Comparison of ENCODE assay signal across 8 cellular contexts in the genomic region with DNA sequence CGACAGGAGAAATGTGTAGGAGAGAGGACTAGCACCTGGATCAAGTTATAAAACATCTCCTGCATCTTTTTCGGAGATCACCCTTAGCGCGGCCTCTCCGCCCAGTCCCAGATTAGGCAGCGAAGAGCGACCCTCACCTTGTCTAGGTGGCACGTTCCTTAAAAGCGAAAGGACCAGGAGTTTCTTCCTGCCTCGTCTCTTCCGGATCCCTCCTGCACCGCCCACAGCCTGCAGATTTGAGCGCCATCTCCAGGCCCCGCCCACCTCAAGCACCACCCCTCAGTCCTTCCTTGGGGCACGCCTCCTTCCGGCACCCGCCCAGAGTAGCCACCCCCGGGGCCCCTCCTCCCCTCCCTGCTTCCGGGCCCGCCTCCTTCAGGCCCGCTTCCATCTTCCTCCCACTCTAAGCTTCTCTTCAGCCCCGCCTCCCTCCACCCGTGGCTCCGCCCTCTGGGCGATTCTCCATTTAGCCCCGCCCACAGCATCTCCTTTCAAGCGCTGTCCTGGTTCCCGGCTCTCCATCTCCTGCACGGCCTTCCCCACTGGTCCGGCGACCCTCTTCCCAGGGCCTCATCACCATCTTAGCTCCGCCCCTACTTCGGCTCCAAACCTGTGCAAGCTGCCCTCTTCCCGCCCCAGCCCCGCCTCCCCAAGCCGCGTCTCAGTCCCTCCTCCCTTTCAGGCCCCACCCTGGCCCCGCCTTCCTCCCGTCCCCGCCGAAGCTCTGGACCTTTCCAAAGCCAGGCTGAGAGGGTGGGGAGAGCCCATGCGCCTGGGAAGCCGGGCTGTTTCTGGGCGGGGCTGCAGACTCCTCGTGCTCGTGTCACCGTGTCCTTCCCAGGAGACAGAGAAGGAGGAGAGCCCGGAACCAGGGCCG. TPM values are rescaled to one million over a fixed set of nuclear protein-coding genes. Genes with fewer than 3 reads are reported as not detected.
A peak's percentile ranks its signal among the peaks of the same experiment; 100 is the strongest.
DNase-seq lines count a peak whose midpoint lies in the region; ATAC-seq and TF ChIP-seq lines count a peak whose summit lies in the region.

No MANE protein-coding gene starts in this region.

- peak overlapping the region; percentile 91 for H3K4me3 Mint-ChIP-seq in activated T-helper 2 cell treated with anti-CD3 and anti-CD28 coated beads, Interferon-gamma antibody, Interleukin-2, Interleukin-4, amounts not matched to agents 10 μg/mL and 5 μg/mL and 100 μg/mL, durations not matched to agents 14 hours and 24 hours and 36 hours (ENCODE audit: low read depth)
- H3K4me3 Mint-ChIP-seq in naive thymus-derived CD4-positive, alpha-beta T cell = peak overlapping the region; percentile 87 to 99 (median 96)
- H3K4me3 Mint-ChIP-seq in stimulated activated memory B cell treated with anti-CD40 and anti-IgM and Interleukin-4, amounts not matched to agents 10 μg/mL and 1 μg/mL and 100 μg/mL, for 72 hours = peak overlapping the region; percentile 97

- intact Hi-C loops in activated T-helper 2 cell treated with anti-CD3 and anti-CD28 coated beads, Interferon-gamma antibody, Interleukin-2, Interleukin-4, amounts not matched to agents 10 μg/mL and 5 μg/mL and 100 μg/mL, durations not matched to agents 14 hours and 24 hours and 36 hours (cut with micrococcal nuclease) = loop anchor here (1.0 to 10.0 kb wide), 6 partner anchors 119 to 1782 kb away; partner anchors contain the start of genes CHMP4B, DYNLRB1, E2F1 and EIF2S2
- intact Hi-C loops in naive thymus-derived CD4-positive, alpha-beta T cell (cut with micrococcal nuclease) = loop anchor here (1.0 to 10.0 kb wide), 23 partner anchors 30 to 1962 kb away; partner anchors contain the start of genes ACTL10 (in 2 of the 2), CHMP4B (in 2 of the 2), EIF2S2 (in 2 of the 2) and PIGU (in 2 of the 2)

- peaks cover 42% of the 10 kb centered on the region for H3K4me1 Mint-ChIP-seq in activated T-helper 2 cell treated with anti-CD3 and anti-CD28 coated beads, Interferon-gamma antibody, Interleukin-2, Interleukin-4, amounts not matched to agents 10 μg/mL and 5 μg/mL and 100 μg/mL, durations not matched to agents 14 hours and 24 hours and 36 hours (ENCODE audit: low read depth)
- peaks cover 45 to 70% (median 61%) of the 10 kb centered on the region in 7 donors for H3K4me1 Mint-ChIP-seq in naive thymus-derived CD4-positive, alpha-beta T cell
- H3K4me1 Mint-ChIP-seq in stimulated activated memory B cell treated with anti-CD40 and anti-IgM and Interleukin-4, amounts not matched to agents 10 μg/mL and 1 μg/mL and 100 μg/mL, for 72 hours = peaks cover 59% of the 10 kb centered on the region

- TF ChIP-seq CTCF in LNCaP clone FGC (IDR thresholded peaks at IDR 0.05; ENCODE audit: control insufficient read depth, extremely low read depth, insufficient read depth) = no peak
- TF ChIP-seq CTCF in fibroblast of lung (conservative IDR thresholded peaks at IDR 0.05 in 1 of 2, IDR thresholded peaks at IDR 0.05 in 1 of 2; ENCODE audit: low read depth in 1 of 2, low read length in 2 of 2) = no peak

- peak; percentile 91 for ATAC-seq in naive thymus-derived CD4-positive, alpha-beta T cell
- peak; percentile 94 for ATAC-seq in stimulated activated memory B cell treated with anti-CD40 and anti-IgM and Interleukin-4, amounts not matched to agents 10 μg/mL and 1 μg/mL and 100 μg/mL, for 72 hours

- H2AFZ ChIP-seq in fibroblast of lung (ENCODE audit: low read length) = peak overlapping the region; percentile 95

- H3K4me3 ChIP-seq in LNCaP clone FGC (ENCODE audit: low read depth, low read length) (peak overlapping the region; percentile 87), fibroblast of lung (replicated peaks in 1 of 4; ENCODE audit: control extremely low read depth in 1 of 4, insufficient read depth in 1 of 4, low read depth in 3 of 4, low read length in 4 of 4) (peak overlapping the region; percentile 80 to 98 (median 90))
- H3K4me3 ChIP-seq in naive thymus-derived CD4-positive, alpha-beta T cell (ENCODE audit: low read length) = peak overlapping the region; percentile 96

- H4K20me1 ChIP-seq in fibroblast of lung (ENCODE audit: control insufficient read depth, extremely low read depth, insufficient read depth, low read length) = peaks cover 2% of the 10 kb centered on the region

- peaks cover 6% of the 10 kb centered on the region for H3K4me1 ChIP-seq in fibroblast of lung (ENCODE audit: control insufficient read depth, extremely low read depth, insufficient read depth, low read length)
- H3K4me1 ChIP-seq in naive thymus-derived CD4-positive, alpha-beta T cell (ENCODE audit: control insufficient read depth in 2 of 2, insufficient read depth in 2 of 2, low read length in 2 of 2) = peaks cover 33 to 44% of the 10 kb centered on the region in 2 donors

- no peaks in the 10 kb centered on the region for H3K36me3 ChIP-seq in fibroblast of lung (ENCODE audit: control insufficient read depth, insufficient read depth, low read length)
- peaks cover 0 to 9% (median 0%) of the 10 kb centered on the region in 3 experiments for H3K36me3 ChIP-seq in naive thymus-derived CD4-positive, alpha-beta T cell (ENCODE audit: control insufficient read depth in 2 of 3, insufficient read depth in 3 of 3, low read length in 3 of 3)

- peak overlapping the region; percentile 94 for H3K27ac ChIP-seq in fibroblast of lung (ENCODE audit: insufficient read depth, low read length)
- peak overlapping the region; percentile 97 for H3K27ac ChIP-seq in naive thymus-derived CD4-positive, alpha-beta T cell (ENCODE audit: low read depth, low read length)

- CTCF ChIA-PET in naive thymus-derived CD4-positive, alpha-beta T cell (lab: Charles Lee) = interaction anchor here (1.9 kb wide), 1 partner anchor 75 kb away, joined by 7 read pairs; no protein-coding TSS in a partner anchor

- H3K27me3 Mint-ChIP-seq in activated T-helper 2 cell treated with anti-CD3 and anti-CD28 coated beads, Interferon-gamma antibody, Interleukin-2, Interleukin-4, amounts not matched to agents 10 μg/mL and 5 μg/mL and 100 μg/mL, durations not matched to agents 14 hours and 24 hours and 36 hours (ENCODE audit: low read depth) = no peaks in the 10 kb centered on the region
- H3K27me3 Mint-ChIP-seq in naive thymus-derived CD4-positive, alpha-beta T cell = no peaks in the 10 kb centered on the region
- H3K27me3 Mint-ChIP-seq in stimulated activated memory B cell treated with anti-CD40 and anti-IgM and Interleukin-4, amounts not matched to agents 10 μg/mL and 1 μg/mL and 100 μg/mL, for 72 hours = no peaks in the 10 kb centered on the region

- H3K9me3 ChIP-seq in fibroblast of lung (ENCODE audit: control insufficient read depth, insufficient read depth, low read depth, low read length) = no peaks in the 10 kb centered on the region
- no peaks in the 10 kb centered on the region for H3K9me3 ChIP-seq in naive thymus-derived CD4-positive, alpha-beta T cell (ENCODE audit: control insufficient read depth in 2 of 3, low read length in 3 of 3)

- H3K9ac ChIP-seq in fibroblast of lung (ENCODE audit: insufficient read depth, low read length) = peak overlapping the region; percentile 93

- DNase-seq in EL = peak; percentile 99
- DNase-seq in H4 (ENCODE audit: low spot score) = peak; percentile 96
- DNase-seq in LNCaP clone FGC (ENCODE audit: low read depth) = peak; percentile 94
- DNase-seq in RPMI8226 = peak; percentile 98
- peak; percentile 99 for DNase-seq in activated T-helper 2 cell treated with anti-CD3 and anti-CD28 coated beads, Interferon-gamma antibody, Interleukin-2, Interleukin-4, amounts not matched to agents 10 μg/mL and 5 μg/mL and 100 μg/mL, durations not matched to agents 14 hours and 24 hours and 36 hours (ENCODE audit: low spot score)
- peak; percentile 98 to 99 for DNase-seq in fibroblast of lung (ENCODE audit: low read depth in 2 of 2)
- DNase-seq in naive thymus-derived CD4-positive, alpha-beta T cell = peak; percentile 97 to 100 (median 100)

- H3K27ac Mint-ChIP-seq in activated T-helper 2 cell treated with anti-CD3 and anti-CD28 coated beads, Interferon-gamma antibody, Interleukin-2, Interleukin-4, amounts not matched to agents 10 μg/mL and 5 μg/mL and 100 μg/mL, durations not matched to agents 14 hours and 24 hours and 36 hours = peak overlapping the region; percentile 84
- peak overlapping the region; percentile 91 to 99 (median 96) for H3K27ac Mint-ChIP-seq in naive thymus-derived CD4-positive, alpha-beta T cell
- peak overlapping the region; percentile 99 for H3K27ac Mint-ChIP-seq in stimulated activated memory B cell treated with anti-CD40 and anti-IgM and Interleukin-4, amounts not matched to agents 10 μg/mL and 1 μg/mL and 100 μg/mL, for 72 hours

- POLR2A ChIA-PET in naive thymus-derived CD4-positive, alpha-beta T cell (lab: Charles Lee) = interaction anchor here (0.5 to 2.6 kb wide), 29 partner anchors 12 to 1999 kb away, joined by 3 to 26 read pairs (median 4); partner anchors contain the start of genes ACTL10, CBFA2T2, CHMP4B and DYNLRB1

- no peaks in the 10 kb centered on the region for H3K9me3 Mint-ChIP-seq in activated T-helper 2 cell treated with anti-CD3 and anti-CD28 coated beads, Interferon-gamma antibody, Interleukin-2, Interleukin-4, amounts not matched to agents 10 μg/mL and 5 μg/mL and 100 μg/mL, durations not matched to agents 14 hours and 24 hours and 36 hours
- peaks cover 0 to 4% (median 1%) of the 10 kb centered on the region in 11 donors for H3K9me3 Mint-ChIP-seq in naive thymus-derived CD4-positive, alpha-beta T cell
- H3K9me3 Mint-ChIP-seq in stimulated activated memory B cell treated with anti-CD40 and anti-IgM and Interleukin-4, amounts not matched to agents 10 μg/mL and 1 μg/mL and 100 μg/mL, for 72 hours = no peaks in the 10 kb centered on the region

- H3K4me2 ChIP-seq in fibroblast of lung (ENCODE audit: extremely low read depth, insufficient read depth, low read length) = peak overlapping the region; percentile 98

- no peaks in the 10 kb centered on the region for H3K27me3 ChIP-seq in fibroblast of lung (ENCODE audit: control insufficient read depth, insufficient read depth, low read length)
- H3K27me3 ChIP-seq in naive thymus-derived CD4-positive, alpha-beta T cell (ENCODE audit: control insufficient read depth in 2 of 2, insufficient read depth in 2 of 2, low read length in 2 of 2) = no peaks in the 10 kb centered on the region

- H3K36me3 Mint-ChIP-seq in activated T-helper 2 cell treated with anti-CD3 and anti-CD28 coated beads, Interferon-gamma antibody, Interleukin-2, Interleukin-4, amounts not matched to agents 10 μg/mL and 5 μg/mL and 100 μg/mL, durations not matched to agents 14 hours and 24 hours and 36 hours (ENCODE audit: low read depth) = peaks cover 35% of the 10 kb centered on the region
- H3K36me3 Mint-ChIP-seq in naive thymus-derived CD4-positive, alpha-beta T cell = peaks cover 0 to 17% (median 4%) of the 10 kb centered on the region in 5 donors
- peaks cover 7% of the 10 kb centered on the region for H3K36me3 Mint-ChIP-seq in stimulated activated memory B cell treated with anti-CD40 and anti-IgM and Interleukin-4, amounts not matched to agents 10 μg/mL and 1 μg/mL and 100 μg/mL, for 72 hours

- H3K79me2 ChIP-seq in fibroblast of lung (ENCODE audit: control insufficient read depth, insufficient read depth, low read length) = peaks cover 38% of the 10 kb centered on the region

RNA-seq across cellular contexts. Expression of gene RALY, which starts 0.6 kb away (rescaled TPM):
- 77.6 and 92.6 TPM in 2 replicates for total RNA-seq in H4 (2014; rRNA removed; shearing (Covaris generic))
- 149 and 153 TPM in 2 replicates for total RNA-seq in activated T-helper 2 cell treated with anti-CD3 and anti-CD28 coated beads, Interferon-gamma antibody, Interleukin-2, Interleukin-4, amounts not matched to agents 10 μg/mL and 5 μg/mL and 100 μg/mL, durations not matched to agents 14 hours and 24 hours and 36 hours
- 54.2 and 57.1 TPM in 2 replicates for total RNA-seq in fibroblast of lung
- 54.5 and 70.6 TPM in 2 replicates for polyA plus RNA-seq in fibroblast of lung
- polyA plus RNA-seq in fibroblast of lung (2012) = 89.9 and 133 TPM in 2 replicates
- 80.5 and 110 TPM in 2 replicates for polyA minus RNA-seq in fibroblast of lung (ENCODE audit: low replicate concordance)
- 100 to 1,000 TPM in 4 of 5 experiments, 10 to 100 TPM in 1; 99.0 to 167 (median 111) TPM for total RNA-seq in naive thymus-derived CD4-positive, alpha-beta T cell
- polyA plus RNA-seq in naive thymus-derived CD4-positive, alpha-beta T cell = 100 to 1,000 TPM; 169 to 202 TPM

Comparison
In these comparisons a context has a peak if more than half of its experiments do, and no peak if none do; other contexts are left out.
1. Peak in every context shown above with its lines: DNase-seq, ATAC-seq, H3K4me3 ChIP-seq and H3K27ac ChIP-seq.